In genomic region chr9:94860678-94861588, GRCh38 we compare ENCODE assay signal across 9 cellular contexts.
A peak's percentile ranks its signal among the peaks of the same experiment; 100 is the strongest.
DNase-seq lines count a peak whose midpoint lies in the region; ATAC-seq and TF ChIP-seq lines count a peak whose summit lies in the region.
"Had no signal": no experiment of that assay in that cellular context is flagged by ENCODE, and none has a peak within 500 bp of the region (broad histone marks: within the 10 kb centered on the region; RNA-seq: fewer than 3 reads in every experiment).

No MANE protein-coding gene starts in this region.

- H3K36me3 Mint-ChIP-seq in activated B cell treated with CpG ODN at 0.5 μM for 24 hours (ENCODE audit: low read depth) = peaks cover 5% of the 10 kb centered on the region

- peaks cover 42% of the 10 kb centered on the region for H3K4me1 Mint-ChIP-seq in activated B cell treated with CpG ODN at 0.5 μM for 24 hours

- H3K27me3 Mint-ChIP-seq in activated B cell treated with CpG ODN at 0.5 μM for 24 hours = no peaks in the 10 kb centered on the region

- CTCF ChIA-PET in activated B cell treated with CpG ODN at 0.5 μM for 24 hours (lab: Charles Lee) = interaction anchor here (0.7 to 1.1 kb wide), 2 partner anchors 56 to 180 kb away, joined by 3 to 4 read pairs; no protein-coding TSS in a partner anchor

- no peak for TF ChIP-seq CTCF in activated B cell treated with CpG ODN at 0.5 μM for 24 hours (IDR thresholded peaks at IDR 0.05)

- H3K36me3 ChIP-seq in KOPT-K1 (ENCODE audit: insufficient read depth, low read length) = no peaks in the 10 kb centered on the region
- H3K36me3 ChIP-seq: neutrophil had no signal

- H3K27ac Mint-ChIP-seq in activated B cell treated with CpG ODN at 0.5 μM for 24 hours = peak overlapping the region; percentile 47

- H3K9me3 ChIP-seq in KOPT-K1 (ENCODE audit: insufficient read depth, low read length, poor library complexity, severe bottlenecking) = no peaks in the 10 kb centered on the region
- H3K9me3 ChIP-seq: neutrophil had no signal

- DNase-seq in EH (ENCODE audit: low read depth) (peak; percentile 93), activated B cell treated with CpG ODN at 0.5 μM for 24 hours (peak; percentile 44), foreskin melanocyte (no peak), NCI-H524 treated with DMSO at 0.1 percent for 48 hours (lab: John Stamatoyannopoulos, UW) (no peak)
- peak; percentile 5 for DNase-seq in effector CD8-positive, alpha-beta T cell (lab: John Stamatoyannopoulos, UW)
- peak; percentile 57 for DNase-seq in stimulated activated CD4-positive, alpha-beta T cell treated with anti-CD3 and anti-CD28 coated beads, Interleukin-4, amount 100 ng/mL, for 24 hours

- POLR2A ChIA-PET in activated B cell treated with CpG ODN at 0.5 μM for 24 hours (lab: Charles Lee) = interaction anchor here (0.7 to 2.0 kb wide), 4 partner anchors 21 to 135 kb away, joined by 3 to 15 read pairs (median 5); partner anchors contain the start of gene AOPEP

- intact Hi-C loops in activated B cell treated with CpG ODN at 0.5 μM for 24 hours (cut with micrococcal nuclease) = loop anchor here (1.0 to 5.0 kb wide), 3 partner anchors 21 to 456 kb away; partner anchors contain the start of genes AOPEP and FANCC

- H3K4me3 Mint-ChIP-seq in activated B cell treated with CpG ODN at 0.5 μM for 24 hours = peak overlapping the region; percentile 58

- peaks cover 4% of the 10 kb centered on the region for H3K9me3 Mint-ChIP-seq in activated B cell treated with CpG ODN at 0.5 μM for 24 hours

- ATAC-seq in GM21526 (IDR thresholded peaks at IDR 0.05; ENCODE audit: low FRiP score, unreplicated experiment) (peak; percentile 94), activated B cell treated with CpG ODN at 0.5 μM for 24 hours (ENCODE audit: low read depth) (peak; percentile 86)

- H3K27ac ChIP-seq in KOPT-K1 (ENCODE audit: low read depth, low read length, poor library complexity, severe bottlenecking) = peak overlapping the region; percentile 36
- H3K27ac ChIP-seq: neutrophil had no signal

Comparison
In these comparisons a context has a peak if more than half of its experiments do, and no peak if none do; other contexts are left out.
1. DNase-seq: peak in EH (single experiment), activated B cell treated with CpG ODN at 0.5 μM for 24 hours (single experiment), effector CD8-positive, alpha-beta T cell (single experiment) and stimulated activated CD4-positive, alpha-beta T cell treated with anti-CD3 and anti-CD28 coated beads, Interleukin-4, amount 100 ng/mL, for 24 hours (single experiment); none in foreskin melanocyte (single experiment) and NCI-H524 treated with DMSO at 0.1 percent for 48 hours (single experiment).